ENCODE assay signal across 15 cellular contexts in genomic region chr14:34678735-34679134, GRCh38.
"Had no signal": no experiment of that assay in that cellular context is flagged by ENCODE, and none has a peak within 500 bp of the region (broad histone marks: within the 10 kb centered on the region; RNA-seq: fewer than 3 reads in every experiment).

No MANE protein-coding gene starts in this region.

- ATAC-seq: left ventricle myocardium superior; right cardiac atrium; stimulated activated memory B cell treated with anti-CD40 and anti-IgM and Interleukin-4, amounts not matched to agents 10 μg/mL and 1 μg/mL and 100 μg/mL, for 72 hours had no signal

- H3K27ac ChIP-seq: esophagus muscularis mucosa, tibial artery, vagina had no signal

- H3K4me1 Mint-ChIP-seq: natural killer cell; stimulated activated memory B cell treated with anti-CD40 and anti-IgM and Interleukin-4, amounts not matched to agents 10 μg/mL and 1 μg/mL and 100 μg/mL, for 72 hours had no signal

- H3K27me3 Mint-ChIP-seq: activated naive CD8-positive, alpha-beta T cell treated with anti-CD3 and anti-CD28 coated beads for 36 hours; progenitor cell of endocrine pancreas; stimulated activated memory B cell treated with anti-CD40 and anti-IgM and Interleukin-4, amounts not matched to agents 10 μg/mL and 1 μg/mL and 100 μg/mL, for 72 hours had no signal

- H3K4me3 ChIP-seq: esophagus muscularis mucosa, tibial artery, vagina had no signal

- H3K36me3 ChIP-seq: esophagus muscularis mucosa, tibial artery, vagina had no signal

- H3K27me3 ChIP-seq: esophagus muscularis mucosa, tibial artery, vagina had no signal

- DNase-seq: activated CD4-positive, alpha-beta T cell treated with anti-CD3 and anti-CD28 coated beads, Interleukin-2, amount 10 ng/mL, durations not matched to agents 24 days and 14 days; activated CD4-positive, CD25-positive, alpha-beta regulatory T cell; activated gamma-delta T cell treated with Interleukin-2 at 50 U/mL for 16 hours; activated naive CD8-positive, alpha-beta T cell treated with anti-CD3 and anti-CD28 coated beads for 36 hours; left ventricle myocardium superior; mesenchymal stem cell; natural killer cell; right cardiac atrium; tibial artery had no signal

- H3K36me3 Mint-ChIP-seq: activated naive CD8-positive, alpha-beta T cell treated with anti-CD3 and anti-CD28 coated beads for 36 hours; natural killer cell; stimulated activated memory B cell treated with anti-CD40 and anti-IgM and Interleukin-4, amounts not matched to agents 10 μg/mL and 1 μg/mL and 100 μg/mL, for 72 hours had no signal

- H3K4me3 Mint-ChIP-seq: activated CD4-positive, alpha-beta T cell treated with anti-CD3 and anti-CD28 coated beads, Interleukin-2, amount 10 ng/mL, durations not matched to agents 24 days and 14 days; activated naive CD8-positive, alpha-beta T cell treated with anti-CD3 and anti-CD28 coated beads for 36 hours; natural killer cell; stimulated activated memory B cell treated with anti-CD40 and anti-IgM and Interleukin-4, amounts not matched to agents 10 μg/mL and 1 μg/mL and 100 μg/mL, for 72 hours; T-helper 2 cell treated with Interferon-gamma antibody and Interleukin-4, amounts not matched to agents 5 μg/mL and 100 μg/mL, for 36 hours had no signal

- H3K9me3 ChIP-seq: esophagus muscularis mucosa, tibial artery, vagina had no signal

- H3K27ac Mint-ChIP-seq: activated CD4-positive, alpha-beta T cell treated with anti-CD3 and anti-CD28 coated beads, Interleukin-2, amount 10 ng/mL, durations not matched to agents 24 days and 14 days; activated naive CD8-positive, alpha-beta T cell treated with anti-CD3 and anti-CD28 coated beads for 36 hours; natural killer cell; stimulated activated memory B cell treated with anti-CD40 and anti-IgM and Interleukin-4, amounts not matched to agents 10 μg/mL and 1 μg/mL and 100 μg/mL, for 72 hours; T-helper 2 cell treated with Interferon-gamma antibody and Interleukin-4, amounts not matched to agents 5 μg/mL and 100 μg/mL, for 36 hours had no signal

- H3K4me1 ChIP-seq: tibial artery, vagina had no signal

- FAIRE-seq: bronchial epithelial cell had no signal

- H3K9me3 Mint-ChIP-seq: activated CD4-positive, alpha-beta T cell treated with anti-CD3 and anti-CD28 coated beads, Interleukin-2, amount 10 ng/mL, durations not matched to agents 24 days and 14 days; activated naive CD8-positive, alpha-beta T cell treated with anti-CD3 and anti-CD28 coated beads for 36 hours; natural killer cell; stimulated activated memory B cell treated with anti-CD40 and anti-IgM and Interleukin-4, amounts not matched to agents 10 μg/mL and 1 μg/mL and 100 μg/mL, for 72 hours; T-helper 2 cell treated with Interferon-gamma antibody and Interleukin-4, amounts not matched to agents 5 μg/mL and 100 μg/mL, for 36 hours had no signal
